In the genomic region with DNA sequence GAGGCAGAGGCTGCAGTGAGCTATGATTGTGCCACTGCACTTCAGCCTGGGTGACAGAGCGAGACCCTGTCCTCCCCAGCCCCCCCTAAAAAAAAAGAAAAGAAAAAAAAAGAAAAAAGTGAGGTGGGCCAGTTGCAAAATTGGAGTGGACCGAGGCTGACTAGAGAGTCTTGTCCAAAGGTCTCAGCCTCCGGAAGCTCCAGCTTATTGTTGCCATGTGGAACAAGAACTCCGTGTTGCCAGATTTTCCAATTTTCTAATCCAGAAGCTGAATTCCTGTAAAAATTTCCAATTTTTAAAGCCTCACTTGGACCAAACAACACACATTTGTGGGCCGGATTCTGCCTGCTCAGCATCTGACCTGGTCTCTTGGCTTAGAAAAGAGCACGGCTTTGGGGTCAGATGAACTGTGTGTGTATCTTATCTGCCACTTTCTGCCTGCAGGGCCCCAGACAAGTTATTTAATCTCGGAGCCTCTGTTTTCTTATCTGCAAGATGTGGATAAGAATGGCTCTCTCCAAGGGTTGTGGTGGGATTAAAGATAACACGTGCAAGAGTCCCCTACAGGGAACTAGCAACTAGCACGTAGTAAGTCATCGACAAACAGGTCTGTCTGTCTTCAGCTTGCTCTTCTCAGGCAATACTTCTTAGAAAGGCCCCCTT, we compare ENCODE assay signal across 13 cellular contexts.
"Had no signal": no experiment of that assay in that cellular context is flagged by ENCODE, and none has a peak within 500 bp of the region (broad histone marks: within the 10 kb centered on the region; RNA-seq: fewer than 3 reads in every experiment).

No MANE protein-coding gene starts in this region.

- H3K9me3 Mint-ChIP-seq: activated CD4-positive, alpha-beta memory T cell treated with anti-CD3 and anti-CD28 coated beads, Interleukin-2, amount 10 ng/mL, durations not matched to agents 7 days and 5 days; activated naive CD8-positive, alpha-beta T cell treated with anti-CD3 and anti-CD28 coated beads, Interleukin-2, amount 50 U/mL, for 24 hours; activated T-helper 1 cell treated with anti-CD3 and anti-CD28 coated beads, Interleukin-12 subunit alpha, Interleukin-12 subunit beta, Interleukin-2, Interleukin-4 antibody, amounts not matched to agents 30 ng/mL and 10 ng/mL and 1 ng/mL, durations not matched to agents 14 hours and 24 hours and 36 hours; dendritic cell treated with granulocyte-macrophage colony-stimulating factor and Interleukin-4, amounts not matched to agents 40 ng/mL and 50 ng/mL, for 4 days; effector memory CD8-positive, alpha-beta T cell; immature natural killer cell; nephron had no signal

- H3K4me1 Mint-ChIP-seq: activated naive CD8-positive, alpha-beta T cell treated with anti-CD3 and anti-CD28 coated beads, Interleukin-2, amount 50 U/mL, for 24 hours; immature natural killer cell had no signal

- H3K27ac Mint-ChIP-seq: activated CD4-positive, alpha-beta memory T cell treated with anti-CD3 and anti-CD28 coated beads, Interleukin-2, amount 10 ng/mL, durations not matched to agents 7 days and 5 days; activated naive CD8-positive, alpha-beta T cell treated with anti-CD3 and anti-CD28 coated beads, Interleukin-2, amount 50 U/mL, for 24 hours; activated T-helper 1 cell treated with anti-CD3 and anti-CD28 coated beads, Interleukin-12 subunit alpha, Interleukin-12 subunit beta, Interleukin-2, Interleukin-4 antibody, amounts not matched to agents 30 ng/mL and 10 ng/mL and 1 ng/mL, durations not matched to agents 14 hours and 24 hours and 36 hours; dendritic cell treated with granulocyte-macrophage colony-stimulating factor and Interleukin-4, amounts not matched to agents 40 ng/mL and 50 ng/mL, for 4 days; effector memory CD8-positive, alpha-beta T cell; immature natural killer cell had no signal

- DNase-seq: activated CD4-positive, alpha-beta memory T cell treated with anti-CD3 and anti-CD28 coated beads, Interleukin-2, amount 10 ng/mL, durations not matched to agents 7 days and 5 days; activated naive CD4-positive, alpha-beta T cell; activated naive CD8-positive, alpha-beta T cell treated with anti-CD3 and anti-CD28 coated beads, Interleukin-2, amount 50 U/mL, for 24 hours; central memory CD4-positive, alpha-beta T cell; effector memory CD8-positive, alpha-beta T cell; immature natural killer cell; left colon; mammary epithelial cell; stomach; T-helper 2 cell had no signal

- H3K9me3 ChIP-seq: stomach had no signal

- H3K36me3 ChIP-seq: stomach had no signal

- H3K27me3 ChIP-seq: stomach had no signal

- H3K4me3 ChIP-seq: stomach had no signal

- ATAC-seq: activated naive CD8-positive, alpha-beta T cell treated with anti-CD3 and anti-CD28 coated beads, Interleukin-2, amount 50 U/mL, for 24 hours; effector memory CD8-positive, alpha-beta T cell; left colon had no signal

- H3K27me3 Mint-ChIP-seq: activated naive CD8-positive, alpha-beta T cell treated with anti-CD3 and anti-CD28 coated beads, Interleukin-2, amount 50 U/mL, for 24 hours; effector memory CD8-positive, alpha-beta T cell had no signal

- H3K27ac ChIP-seq: stomach had no signal

- H3K4me3 Mint-ChIP-seq: activated CD4-positive, alpha-beta memory T cell treated with anti-CD3 and anti-CD28 coated beads, Interleukin-2, amount 10 ng/mL, durations not matched to agents 7 days and 5 days; activated naive CD8-positive, alpha-beta T cell treated with anti-CD3 and anti-CD28 coated beads, Interleukin-2, amount 50 U/mL, for 24 hours; activated T-helper 1 cell treated with anti-CD3 and anti-CD28 coated beads, Interleukin-12 subunit alpha, Interleukin-12 subunit beta, Interleukin-2, Interleukin-4 antibody, amounts not matched to agents 30 ng/mL and 10 ng/mL and 1 ng/mL, durations not matched to agents 14 hours and 24 hours and 36 hours; dendritic cell treated with granulocyte-macrophage colony-stimulating factor and Interleukin-4, amounts not matched to agents 40 ng/mL and 50 ng/mL, for 4 days; effector memory CD8-positive, alpha-beta T cell; immature natural killer cell; nephron had no signal

- H3K36me3 Mint-ChIP-seq: immature natural killer cell had no signal
